In the genomic region with DNA sequence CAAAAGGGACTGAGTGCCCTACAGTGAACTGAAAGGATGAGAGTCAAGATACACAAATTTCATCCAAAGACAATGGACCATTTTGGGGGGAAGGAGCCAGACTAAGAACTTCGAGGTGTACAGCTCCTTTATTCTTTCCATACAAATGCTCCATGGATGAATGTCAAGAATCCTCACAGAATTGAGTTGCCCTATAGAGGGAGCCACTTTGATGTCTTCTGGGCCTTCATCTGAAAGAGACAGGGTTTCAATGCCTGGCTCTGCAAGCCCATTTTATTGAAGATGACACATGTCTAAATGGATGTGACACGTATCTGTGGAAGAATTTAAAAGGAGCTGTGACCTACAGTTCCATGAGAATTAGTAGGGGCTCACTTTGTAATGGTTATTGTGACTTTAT, we compare ENCODE assay signal across 27 cellular contexts. TPM values are rescaled to one million over a fixed set of nuclear protein-coding genes. Genes with fewer than 3 reads are reported as not detected.
DNase-seq lines count a peak whose midpoint lies in the region; ATAC-seq and TF ChIP-seq lines count a peak whose summit lies in the region.
"Had no signal": no experiment of that assay in that cellular context is flagged by ENCODE, and none has a peak within 500 bp of the region (broad histone marks: within the 10 kb centered on the region; RNA-seq: fewer than 3 reads in every experiment).

No MANE protein-coding gene starts in this region.

- dilution Hi-C loops in mammary epithelial cell (cut with HindIII; ENCODE audit: low sequenced_read_pairs): no loop called here

- intact Hi-C loops in MCF 10A (cut with micrococcal nuclease): no loop called here
- intact Hi-C loops in mammary epithelial cell (cut with micrococcal nuclease): no loop called here
- intact Hi-C loops in heart left ventricle (cut with DNase I): no loop called here

- no peaks in the 10 kb centered on the region for H3K4me1 ChIP-seq in mammary epithelial cell (ENCODE audit: insufficient read depth, low read length)
- no peaks in the 10 kb centered on the region for H3K4me1 ChIP-seq in heart left ventricle
- H3K4me1 ChIP-seq: Peyer's patch, SJSA1 had no signal

- peaks cover 6% of the 10 kb centered on the region for H3K4me1 Mint-ChIP-seq in MCF 10A (ENCODE audit: insufficient read depth, unreplicated experiment)
- H3K4me1 Mint-ChIP-seq: activated naive CD8-positive, alpha-beta T cell treated with anti-CD3 and anti-CD28 coated beads, Interleukin-2, amount 50 U/mL, for 24 hours; CD14-positive monocyte had no signal

- H4K20me1 ChIP-seq in mammary epithelial cell (ENCODE audit: insufficient read depth, low read length): no peaks in the 10 kb centered on the region

- no peak overlapping the region for H3K4me2 ChIP-seq in mammary epithelial cell (ENCODE audit: insufficient read depth, low read depth, low read length)

- WGBS in mammary epithelial cell (ENCODE audit: low coverage, missing lambda C conversion rate): 24% methylated on average over 2 of the region's 2 CpGs
- 64 to 70% (median 67%) methylated on average over 2 of the region's 2 CpGs for WGBS in heart left ventricle, 4 donors

- TF ChIP-seq POLR2A in heart left ventricle (IDR thresholded peaks at IDR 0.05): no peak

- no peak for ATAC-seq in GM19395 (IDR thresholded peaks at IDR 0.05; ENCODE audit: unreplicated experiment)
- ATAC-seq in heart left ventricle: no peak
- ATAC-seq: activated naive CD8-positive, alpha-beta T cell treated with anti-CD3 and anti-CD28 coated beads, Interleukin-2, amount 50 U/mL, for 24 hours; body of pancreas; HepG2 had no signal

- no peaks in the 10 kb centered on the region for H3K79me2 ChIP-seq in mammary epithelial cell (ENCODE audit: insufficient read depth, low read length)

- DNase-seq in MCF 10A (ENCODE audit: unreplicated experiment): peak; percentile 2
- no peak for DNase-seq in mammary epithelial cell
- DNase-seq in NCI-H446 treated with DMSO at 0.1 percent for 48 hours (lab: John Stamatoyannopoulos, UW): peak; percentile 2
- no peak for DNase-seq in fibroblast of pulmonary artery (ENCODE audit: low read depth)
- no peak for DNase-seq in globus pallidus (ENCODE audit: low spot score)
- no peak for DNase-seq in stimulated activated CD4-positive, alpha-beta T cell treated with anti-CD3 and anti-CD28 coated beads, Interleukin-2, amount 100 ng/mL, for 48 hours
- no peak for DNase-seq in heart left ventricle
- DNase-seq: activated CD8-positive, alpha-beta memory T cell treated with anti-CD3 and anti-CD28 coated beads, Interleukin-2, amount 50 U/mL, for 4 hours; activated naive CD8-positive, alpha-beta T cell treated with anti-CD3 and anti-CD28 coated beads, Interleukin-2, amount 50 U/mL, for 24 hours; body of pancreas; cortex of kidney; DMS79 treated with DMSO at 0.1 percent for 48 hours; hippocampal formation; NCI-H187; NCI-H748 treated with DMSO at 0.1 percent for 48 hours; Peyer's patch; retina; stimulated activated CD4-positive, alpha-beta T cell treated with anti-CD3 and anti-CD28 coated beads, Interleukin-12 subunit alpha, Interleukin-12 subunit beta, amount 100 ng/mL, for 4 hours; stimulated activated CD8-positive, alpha-beta memory T cell treated with anti-CD3 and anti-CD28 coated beads, Interleukin-4, amount 100 ng/mL, for 48 hours; T-helper 2 cell had no signal

- POLR2A ChIA-PET in MCF 10A (lab: Yijun Ruan, JAX): interaction anchor here (0.5 kb wide), 1 partner anchor 16 kb away, joined by 3 read pairs; no protein-coding TSS in a partner anchor

- H3K4me3 ChIP-seq in mammary epithelial cell (replicated peaks in 1 of 3; ENCODE audit: insufficient read depth in 1 of 3, low read depth in 2 of 3, low read length in 3 of 3): no peak overlapping the region
- no peak overlapping the region for H3K4me3 ChIP-seq in fibroblast of pulmonary artery (replicated peaks; ENCODE audit: low read depth, low read length)
- no peak overlapping the region for H3K4me3 ChIP-seq in heart left ventricle
- H3K4me3 ChIP-seq: body of pancreas, Peyer's patch, SJSA1 had no signal

- no peaks in the 10 kb centered on the region for H3K9me3 Mint-ChIP-seq in MCF 10A (ENCODE audit: unreplicated experiment)
- H3K9me3 Mint-ChIP-seq: activated naive CD8-positive, alpha-beta T cell treated with anti-CD3 and anti-CD28 coated beads, Interleukin-2, amount 50 U/mL, for 24 hours; activated T-helper 2 cell treated with anti-CD3 and anti-CD28 coated beads, Interferon-gamma antibody, Interleukin-2, Interleukin-4, amounts not matched to agents 10 μg/mL and 5 μg/mL and 100 μg/mL, durations not matched to agents 14 hours and 24 hours and 36 hours; CD14-positive monocyte had no signal

- no peaks in the 10 kb centered on the region for H3K27me3 ChIP-seq in mammary epithelial cell (ENCODE audit: insufficient read depth, low read length)
- peaks cover 0 to 4% (median 0%) of the 10 kb centered on the region in 9 donors for H3K27me3 ChIP-seq in heart left ventricle
- H3K27me3 ChIP-seq: body of pancreas, Peyer's patch, SJSA1 had no signal

- H3K27me3 Mint-ChIP-seq in MCF 10A (ENCODE audit: insufficient read depth, unreplicated experiment): no peaks in the 10 kb centered on the region

- H3K36me3 Mint-ChIP-seq in MCF 10A (ENCODE audit: insufficient read depth, unreplicated experiment): no peaks in the 10 kb centered on the region
- H3K36me3 Mint-ChIP-seq: CD14-positive monocyte had no signal

- H3K36me3 ChIP-seq in mammary epithelial cell (ENCODE audit: insufficient read depth, low read length) (no peaks in the 10 kb centered on the region), heart left ventricle (no peaks in the 10 kb centered on the region)
- H3K36me3 ChIP-seq: Peyer's patch, SJSA1 had no signal

- CTCF ChIA-PET in MCF 10A (lab: Yijun Ruan, JAX) (interaction anchor here (0.6 to 0.8 kb wide), 2 partner anchors 374 to 613 kb away, joined by 4 to 5 read pairs; no protein-coding TSS in a partner anchor), mammary epithelial cell (lab: Charles Lee; ENCODE audit: low non-redundant PET) (interaction anchor here (0.7 kb wide), 1 partner anchor 535 kb away, joined by 3 read pairs; no protein-coding TSS in a partner anchor)

- H3K9ac ChIP-seq in mammary epithelial cell (ENCODE audit: insufficient read depth, low read length): no peak overlapping the region

- H3K9me3 ChIP-seq in mammary epithelial cell (replicated peaks; ENCODE audit: insufficient read depth, low read length) (no peaks in the 10 kb centered on the region), heart left ventricle (no peaks in the 10 kb centered on the region)
- H3K9me3 ChIP-seq: body of pancreas, Peyer's patch had no signal

- H2AFZ ChIP-seq in mammary epithelial cell (ENCODE audit: low read depth, low read length): no peak overlapping the region

- TF ChIP-seq CTCF in MCF 10A (IDR thresholded peaks at IDR 0.05; ENCODE audit: unreplicated experiment) (no peak), mammary epithelial cell (conservative IDR thresholded peaks at IDR 0.05 in 1 of 2, IDR thresholded peaks at IDR 0.05 in 1 of 2; ENCODE audit: extremely low read depth in 1 of 2, insufficient read depth in 1 of 2, low read depth in 1 of 2, low read length in 2 of 2) (no peak), fibroblast of pulmonary artery (IDR thresholded peaks at IDR 0.05; ENCODE audit: low read length, missing control alignments) (peak; percentile 37), heart left ventricle (IDR thresholded peaks at IDR 0.05) (no peak)

- BruUV-seq in MCF 10A (replicated peaks; lab: Mats Ljungman, UMichigan) (no TSS peak), mammary epithelial cell (replicated peaks; lab: Mats Ljungman, UMichigan) (no TSS peak)

- no peak overlapping the region for H3K27ac Mint-ChIP-seq in MCF 10A (ENCODE audit: low read depth, unreplicated experiment)
- H3K27ac Mint-ChIP-seq: activated naive CD8-positive, alpha-beta T cell treated with anti-CD3 and anti-CD28 coated beads, Interleukin-2, amount 50 U/mL, for 24 hours; activated T-helper 2 cell treated with anti-CD3 and anti-CD28 coated beads, Interferon-gamma antibody, Interleukin-2, Interleukin-4, amounts not matched to agents 10 μg/mL and 5 μg/mL and 100 μg/mL, durations not matched to agents 14 hours and 24 hours and 36 hours; CD14-positive monocyte had no signal

- H3K27ac ChIP-seq in mammary epithelial cell (ENCODE audit: insufficient read depth, low read depth, low read length) (no peak overlapping the region), heart left ventricle (no peak overlapping the region)
- H3K27ac ChIP-seq: body of pancreas, Peyer's patch, SJSA1 had no signal

- no peak overlapping the region for H3K4me3 Mint-ChIP-seq in MCF 10A (ENCODE audit: unreplicated experiment)
- H3K4me3 Mint-ChIP-seq: activated naive CD8-positive, alpha-beta T cell treated with anti-CD3 and anti-CD28 coated beads, Interleukin-2, amount 50 U/mL, for 24 hours; CD14-positive monocyte had no signal

- in situ Hi-C loops in mammary epithelial cell (cut with MboI; ENCODE audit: low sequenced_read_pairs in 2 of 2): no loop called here

RNA-seq across cellular contexts. Expression of a gene that starts 32.0 kb away (rescaled TPM):
- not detected in 2 replicates for total RNA-seq in MCF 10A (2022)
- not detected for total RNA-seq in mammary epithelial cell
- not detected for polyA plus RNA-seq in mammary epithelial cell
- polyA minus RNA-seq in mammary epithelial cell: not detected
- under 1 TPM in 3 of 9 donors, not detected in 6; 0.19 to 0.41 (median 0.35) TPM for total RNA-seq in heart left ventricle
- under 1 TPM in 1 of 2 donors, not detected in 1; 0.11 TPM for polyA plus RNA-seq in heart left ventricle
- total RNA-seq: activated T-helper 2 cell treated with anti-CD3 and anti-CD28 coated beads, Interferon-gamma antibody, Interleukin-2, Interleukin-4, amounts not matched to agents 10 μg/mL and 5 μg/mL and 100 μg/mL, durations not matched to agents 14 hours and 24 hours and 36 hours; HepG2; myocyte; Peyer's patch; SJSA1 had no signal
- polyA plus RNA-seq: CD14-positive monocyte, HepG2, keratinocyte had no signal

Comparison
In these comparisons a context has a peak if more than half of its experiments do, and no peak if none do; other contexts are left out.
1. DNase-seq: peak in MCF 10A (single experiment) and NCI-H446 treated with DMSO at 0.1 percent for 48 hours (single experiment); none in mammary epithelial cell (single experiment), fibroblast of pulmonary artery (single experiment), globus pallidus (single experiment), stimulated activated CD4-positive, alpha-beta T cell treated with anti-CD3 and anti-CD28 coated beads, Interleukin-2, amount 100 ng/mL, for 48 hours (0 of 2) and heart left ventricle (0 of 5).